8 cellular contexts compared by ENCODE assay signal in the genomic region with DNA sequence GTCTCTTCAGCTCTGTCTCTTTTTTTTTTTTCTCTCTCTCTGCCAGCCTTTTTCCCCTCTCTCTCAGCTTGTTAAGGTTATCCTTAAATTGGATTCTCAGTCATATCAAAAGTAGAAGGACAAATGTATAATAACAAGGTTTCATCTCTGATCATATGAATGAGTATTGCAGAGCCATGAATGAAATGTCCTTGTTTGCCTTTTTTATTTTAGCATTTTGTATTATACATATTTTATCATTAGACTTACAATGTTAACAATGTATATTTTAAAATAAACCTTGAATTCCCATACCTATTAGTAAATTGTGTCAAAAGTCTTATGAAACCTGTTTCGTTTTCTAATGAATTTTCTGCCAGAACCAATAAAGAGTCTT. TPM values are rescaled to one million over a fixed set of nuclear protein-coding genes. Genes with fewer than 3 reads are reported as not detected.
DNase-seq lines count a peak whose midpoint lies in the region; ATAC-seq and TF ChIP-seq lines count a peak whose summit lies in the region.

No MANE protein-coding gene starts in this region.

- peak overlapping the region; percentile 96 for H3K27ac ChIP-seq in KMS-11
- peak overlapping the region; percentile 88 for H3K27ac ChIP-seq in colonic mucosa

- H3K36me3 ChIP-seq in KMS-11 (ENCODE audit: insufficient read depth) = no peaks in the 10 kb centered on the region
- H3K36me3 ChIP-seq in colonic mucosa = no peaks in the 10 kb centered on the region

- H3K4me1 ChIP-seq in KMS-11 (ENCODE audit: low read depth, poor library complexity, severe bottlenecking) = peaks cover 41% of the 10 kb centered on the region
- H3K4me1 ChIP-seq in colonic mucosa = no peaks in the 10 kb centered on the region

- TF ChIP-seq CTCF in AG09309 (IDR thresholded peaks at IDR 0.05; ENCODE audit: control insufficient read depth, insufficient read depth, low read depth, low read length, missing control alignments) = no peak
- no peak for TF ChIP-seq CTCF in KMS-11 (conservative IDR thresholded peaks at IDR 0.05; ENCODE audit: low read depth, low read length)
- no peak for TF ChIP-seq CTCF in colonic mucosa (IDR thresholded peaks at IDR 0.05)

- DNase-seq in AG09309 (ENCODE audit: low read depth) = no peak
- no peak for DNase-seq in colonic mucosa
- peak in 1 of 10 donors; percentile 4 for DNase-seq in naive thymus-derived CD8-positive, alpha-beta T cell
- DNase-seq in DMS79 treated with DMSO at 0.1 percent for 48 hours (lab: John Stamatoyannopoulos, UW) = no peak
- no peak for DNase-seq in effector CD4-positive, alpha-beta T cell
- no peak for DNase-seq in hypothalamus (lab: John Stamatoyannopoulos, UW)

- peaks cover 15 to 53% (median 38%) of the 10 kb centered on the region in 4 donors for H3K4me1 Mint-ChIP-seq in naive thymus-derived CD8-positive, alpha-beta T cell

- no peak for ATAC-seq in naive thymus-derived CD8-positive, alpha-beta T cell
- no peak for ATAC-seq in GM19324 (IDR thresholded peaks at IDR 0.05; ENCODE audit: low FRiP score, unreplicated experiment)

- H3K9ac ChIP-seq in KMS-11 (peak overlapping the region; percentile 85), colonic mucosa (ENCODE audit: low read depth in 2 of 2, low read length in 2 of 2) (peak overlapping the region; percentile 28 to 91)

- H3K36me3 Mint-ChIP-seq in naive thymus-derived CD8-positive, alpha-beta T cell = no peaks in the 10 kb centered on the region

- peaks cover 30% of the 10 kb centered on the region; the same call in 1 of the 2 replicates for H3K79me2 ChIP-seq in KMS-11 (ENCODE audit: insufficient read depth, low read depth)

- H3K9me3 Mint-ChIP-seq in naive thymus-derived CD8-positive, alpha-beta T cell = no peaks in the 10 kb centered on the region

- no peaks in the 10 kb centered on the region for H3K9me3 ChIP-seq in colonic mucosa

- peak overlapping the region; percentile 97 to 100 (median 99) for H3K27ac Mint-ChIP-seq in naive thymus-derived CD8-positive, alpha-beta T cell

- H3K4me3 Mint-ChIP-seq in naive thymus-derived CD8-positive, alpha-beta T cell = peak overlapping the region; percentile 88 to 98 (median 93)

- no peaks in the 10 kb centered on the region for H4K20me1 ChIP-seq in KMS-11 (ENCODE audit: insufficient read depth)

- intact Hi-C loops in colonic mucosa (cut with DNase I) = no loop called here

- peaks cover 0 to 2% (median 0%) of the 10 kb centered on the region in 5 donors for H3K27me3 Mint-ChIP-seq in naive thymus-derived CD8-positive, alpha-beta T cell

- H2AFZ ChIP-seq in KMS-11 (ENCODE audit: low read depth) = no peak overlapping the region

- H3K4me3 ChIP-seq in AG09309 (ENCODE audit: control insufficient read depth, low read depth, low read length) = peak overlapping the region; percentile 49
- no peak overlapping the region for H3K4me3 ChIP-seq in KMS-11 (IDR thresholded peaks at IDR 0.05; ENCODE audit: insufficient read depth, low read depth, low read length)
- peak overlapping the region; percentile 40 for H3K4me3 ChIP-seq in colonic mucosa

- peak overlapping the region; percentile 75 for H3K4me2 ChIP-seq in KMS-11

- POLR2A ChIA-PET in naive thymus-derived CD8-positive, alpha-beta T cell (lab: Charles Lee) = interaction anchor here (0.5 to 4.4 kb wide), 5 partner anchors 24 to 857 kb away, joined by 3 to 104 read pairs (median 10); partner anchors contain the start of genes FUBP1 and MIGA1

- no peaks in the 10 kb centered on the region for H3K27me3 ChIP-seq in KMS-11 (ENCODE audit: insufficient read depth, low read depth)
- H3K27me3 ChIP-seq in colonic mucosa = no peaks in the 10 kb centered on the region

RNA-seq across cellular contexts. Expression of gene DNAJB4, which starts 0.6 kb away (rescaled TPM):
- 10 to 100 TPM; 12.2 to 29.3 TPM for total RNA-seq in colonic mucosa
- total RNA-seq in naive thymus-derived CD8-positive, alpha-beta T cell = 10 to 100 TPM; 16.9 to 23.0 TPM
- polyA plus RNA-seq in naive thymus-derived CD8-positive, alpha-beta T cell = 1 to 10 TPM; 3.7 to 6.3 (median 5.8) TPM

RNA-seq across cellular contexts. Expression of gene FUBP1, which starts 26.5 kb away (rescaled TPM):
- total RNA-seq in colonic mucosa = 100 to 1,000 TPM in 1 of 2 donors, 10 to 100 TPM in 1; 81.1 to 118 TPM
- 100 to 1,000 TPM; 241 to 249 TPM for total RNA-seq in naive thymus-derived CD8-positive, alpha-beta T cell
- 10 to 100 TPM; 47.8 to 54.5 (median 49.0) TPM for polyA plus RNA-seq in naive thymus-derived CD8-positive, alpha-beta T cell

RNA-seq across cellular contexts. Expression of gene GIPC2, which starts 40.4 kb away (rescaled TPM):
- 10 to 100 TPM; 26.7 to 35.4 TPM for total RNA-seq in colonic mucosa
- total RNA-seq in naive thymus-derived CD8-positive, alpha-beta T cell = under 1 TPM; 0.26 to 0.52 TPM
- polyA plus RNA-seq in naive thymus-derived CD8-positive, alpha-beta T cell = under 1 TPM; 0.05 to 0.39 (median 0.18) TPM

Comparison
In these comparisons a context has a peak if more than half of its experiments do, and no peak if none do; other contexts are left out.
1. RNA of gene GIPC2, which starts 40.4 kb away (total RNA-seq): 26.7 to 35.4 TPM in colonic mucosa; 0.26 to 0.52 TPM in naive thymus-derived CD8-positive, alpha-beta T cell; every median in the first group is over 10 times any median in the second.